ENCODE assay signal across 1 cellular context in the genomic region with DNA sequence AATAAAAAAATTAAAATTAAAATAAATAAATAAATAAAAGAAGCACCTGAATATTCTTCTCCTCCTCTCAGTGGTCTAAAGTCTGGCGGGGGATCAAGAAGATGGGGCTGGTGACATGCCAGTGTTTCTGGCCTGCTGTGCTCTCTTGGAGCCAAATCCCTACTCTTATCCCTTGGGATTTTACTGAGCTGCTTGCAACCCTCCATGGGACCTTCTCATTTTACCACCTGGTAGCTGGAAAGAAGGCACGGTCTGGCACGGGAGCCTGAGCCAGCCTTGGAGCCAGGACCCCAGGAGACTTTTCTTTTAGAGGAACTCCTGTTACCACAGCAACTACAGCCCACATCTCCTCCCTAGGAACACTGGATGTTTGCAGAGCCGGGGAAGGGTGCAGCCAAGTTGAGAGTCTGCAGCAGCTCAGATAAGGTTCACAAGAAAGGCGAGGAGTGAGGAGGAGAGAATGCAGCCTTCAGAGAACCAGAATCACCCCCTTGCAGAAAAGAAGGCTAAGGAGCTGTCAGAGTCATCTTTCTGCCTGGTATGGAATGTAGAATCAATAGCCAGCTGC.
TF ChIP-seq lines count a peak whose summit lies in the region.

No MANE protein-coding gene starts in this region.

TF ChIP-seq in K562, 482 proteins besides CTCF, POLR2A, EP300 and RAD21:
- no peak for TF ChIP-seq ETV1 (tag; conservative IDR thresholded peaks at IDR 0.05; ENCODE audit: low read depth)
- peak; percentile 60 for TF ChIP-seq TCF3 (CRISPR knock-in tag; IDR thresholded peaks at IDR 0.05)
- no peak for TF ChIP-seq ZC3H4 (CRISPR knock-in tag; IDR thresholded peaks at IDR 0.05; ENCODE audit: borderline replicate concordance)
- TF ChIP-seq MYNN (IDR thresholded peaks at IDR 0.05) = peak; percentile 99
- peak; percentile 86 for TF ChIP-seq MYNN (CRISPR knock-in tag; IDR thresholded peaks at IDR 0.05)
- TF ChIP-seq CBFA2T3 (IDR thresholded peaks at IDR 0.05) = peak; percentile 57
- 0 out of 2 replicates have a peak, but pooled peaks have one; percentile 11 for TF ChIP-seq SPI1 (IDR thresholded peaks at IDR 0.05; ENCODE audit: borderline replicate concordance, low read depth, low read length)
- no peak for TF ChIP-seq MECOM (CRISPR knock-in tag; IDR thresholded peaks at IDR 0.05)
- peak; percentile 47 for TF ChIP-seq TAL1 (IDR thresholded peaks at IDR 0.05)
- no peak for TF ChIP-seq PHF21A (IDR thresholded peaks at IDR 0.05; ENCODE audit: borderline replicate concordance, low read depth)
- TF ChIP-seq NCOR1 (IDR thresholded peaks at IDR 0.05) = no peak
- TF ChIP-seq MEIS2 (IDR thresholded peaks at IDR 0.05; ENCODE audit: partially characterized antibody) = peak; percentile 25
- peak; percentile 85 for TF ChIP-seq RFX1 (IDR thresholded peaks at IDR 0.05)
- peak; percentile 26 for TF ChIP-seq CBFA2T2 (conservative IDR thresholded peaks at IDR 0.05)
- no peak for TF ChIP-seq TSC22D4 (tag; IDR thresholded peaks at IDR 0.05)
- TF ChIP-seq, protein P1, sequence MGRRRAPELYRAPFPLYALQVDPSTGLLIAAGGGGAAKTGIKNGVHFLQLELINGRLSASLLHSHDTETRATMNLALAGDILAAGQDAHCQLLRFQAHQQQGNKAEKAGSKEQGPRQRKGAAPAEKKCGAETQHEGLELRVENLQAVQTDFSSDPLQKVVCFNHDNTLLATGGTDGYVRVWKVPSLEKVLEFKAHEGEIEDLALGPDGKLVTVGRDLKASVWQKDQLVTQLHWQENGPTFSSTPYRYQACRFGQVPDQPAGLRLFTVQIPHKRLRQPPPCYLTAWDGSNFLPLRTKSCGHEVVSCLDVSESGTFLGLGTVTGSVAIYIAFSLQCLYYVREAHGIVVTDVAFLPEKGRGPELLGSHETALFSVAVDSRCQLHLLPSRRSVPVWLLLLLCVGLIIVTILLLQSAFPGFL (CRISPR knock-in tag; IDR thresholded peaks at IDR 0.05) = no peak
- TF ChIP-seq TAF7 (tag; IDR thresholded peaks at IDR 0.05) = no peak
